19 cellular contexts compared by ENCODE assay signal in genomic region chrX:102560423-102561068, GRCh38. TPM values are rescaled to one million over a fixed set of nuclear protein-coding genes. Genes with fewer than 3 reads are reported as not detected.
"Had no signal": no experiment of that assay in that cellular context is flagged by ENCODE, and none has a peak within 500 bp of the region (broad histone marks: within the 10 kb centered on the region; RNA-seq: fewer than 3 reads in every experiment).

No MANE protein-coding gene starts in this region.

- H3K9me3 ChIP-seq: heart right ventricle, right atrium auricular region, sigmoid colon, tibial nerve, upper lobe of right lung, vagina had no signal

- H3K4me1 ChIP-seq: heart right ventricle, right atrium auricular region, sigmoid colon, tibial nerve, upper lobe of right lung, vagina had no signal

- H3K4me3 Mint-ChIP-seq: naive thymus-derived CD8-positive, alpha-beta T cell had no signal

- DNase-seq: cortex of kidney; dorsolateral prefrontal cortex; effector CD8-positive, alpha-beta T cell; heart right ventricle; hypothalamus; kidney glomerular epithelial cell; posterior cingulate gyrus; sigmoid colon; small intestine; stimulated activated CD4-positive, alpha-beta T cell treated with anti-CD3 and anti-CD28 coated beads, Interleukin-12 subunit alpha, Interleukin-12 subunit beta, amount 100 ng/mL, for 4 hours; stimulated activated naive CD4-positive, alpha-beta T cell treated with Interleukin-2 at 50 U/mL for 16 hours; upper lobe of right lung had no signal

- FAIRE-seq: islet of Langerhans had no signal

- H3K4me3 ChIP-seq: dorsolateral prefrontal cortex, heart right ventricle, right atrium auricular region, sigmoid colon, tibial nerve, upper lobe of right lung, vagina had no signal

- H3K27me3 ChIP-seq: right atrium auricular region, sigmoid colon, upper lobe of right lung, vagina had no signal

- ATAC-seq: esophagus mucosa; heart right ventricle; naive thymus-derived CD8-positive, alpha-beta T cell; upper lobe of right lung had no signal

- H3K27ac ChIP-seq: dorsolateral prefrontal cortex, heart right ventricle, right atrium auricular region, sigmoid colon, tibial nerve, upper lobe of right lung, vagina had no signal

- H3K4me1 Mint-ChIP-seq: naive thymus-derived CD8-positive, alpha-beta T cell had no signal

- H3K27ac Mint-ChIP-seq: naive thymus-derived CD8-positive, alpha-beta T cell had no signal

- H3K9me3 Mint-ChIP-seq: naive thymus-derived CD8-positive, alpha-beta T cell had no signal

- H3K36me3 ChIP-seq: heart right ventricle, right atrium auricular region, sigmoid colon, tibial nerve, upper lobe of right lung, vagina had no signal

RNA-seq across cellular contexts. Expression of gene TMSB15A, which starts 44.0 kb away (rescaled TPM):
- total RNA-seq: esophagus mucosa; mesenteric fat pad; naive thymus-derived CD8-positive, alpha-beta T cell; tibial nerve; vagina had no signal
- polyA plus RNA-seq: naive thymus-derived CD8-positive, alpha-beta T cell had no signal
